1 cellular context compared by ENCODE assay signal in the genomic region with DNA sequence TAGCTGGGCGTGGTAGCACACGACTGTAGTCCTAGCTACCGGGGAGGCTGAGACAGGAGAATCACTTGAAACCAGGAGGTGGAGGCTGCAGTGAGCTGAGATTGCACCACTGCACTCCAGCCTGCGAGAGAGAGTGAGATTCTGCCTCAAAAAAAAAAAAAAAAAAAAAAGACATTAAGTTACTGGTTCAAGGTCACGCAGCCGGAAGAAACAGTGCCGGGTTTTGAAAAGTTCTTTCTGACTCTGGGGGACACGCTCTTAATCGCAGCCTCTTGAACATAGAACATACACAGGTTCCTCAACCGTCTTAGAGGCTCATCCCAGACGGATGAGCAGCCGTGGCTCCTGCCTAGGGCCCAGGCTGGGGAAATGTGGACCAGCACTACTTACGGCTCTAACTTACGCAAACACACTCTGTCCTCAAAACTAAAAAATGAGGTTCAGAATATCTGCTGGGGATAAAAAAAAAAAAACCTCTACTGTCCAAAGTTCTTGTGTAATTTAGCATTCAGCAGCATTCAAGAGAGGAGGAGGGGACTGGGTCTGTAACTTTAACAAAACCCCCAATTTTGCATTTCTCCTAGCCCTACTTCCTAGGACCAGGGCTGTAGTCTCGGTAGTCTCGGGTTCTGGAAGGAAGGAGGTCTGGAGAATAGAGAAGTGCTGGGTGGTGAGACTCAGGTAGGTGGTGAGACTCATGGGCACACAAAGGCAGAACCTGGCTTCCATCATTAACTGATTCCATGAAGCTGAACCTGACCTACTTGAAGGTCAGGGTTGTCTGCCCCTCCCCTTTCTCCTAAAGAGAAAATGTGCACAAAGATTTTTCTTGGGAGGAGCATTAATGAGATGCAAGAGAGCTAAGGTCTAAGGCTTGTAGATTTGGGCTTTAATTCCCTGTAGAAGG.
TF ChIP-seq lines count a peak whose summit lies in the region.

No MANE protein-coding gene starts in this region.

TF ChIP-seq in liver, 16 proteins besides CTCF, POLR2A, EP300 and RAD21:
- TF ChIP-seq, protein P1, sequence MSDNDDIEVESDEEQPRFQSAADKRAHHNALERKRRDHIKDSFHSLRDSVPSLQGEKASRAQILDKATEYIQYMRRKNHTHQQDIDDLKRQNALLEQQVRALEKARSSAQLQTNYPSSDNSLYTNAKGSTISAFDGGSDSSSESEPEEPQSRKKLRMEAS (IDR thresholded peaks at IDR 0.05) = no peak
- TF ChIP-seq SP1 (IDR thresholded peaks at IDR 0.05) (peak; percentile 62), EGR1 (IDR thresholded peaks at IDR 0.05; ENCODE audit: low read depth in 2 of 2) (no peak), NR2F2 (IDR thresholded peaks at IDR 0.05) (no peak), RXRA (IDR thresholded peaks at IDR 0.05) (peak in 1 of 2 donors; percentile 48), JUND (IDR thresholded peaks at IDR 0.05) (no peak), FOXA1 (IDR thresholded peaks at IDR 0.05) (no peak), HNF4G (IDR thresholded peaks at IDR 0.05) (peak; percentile 19), YY1 (IDR thresholded peaks at IDR 0.05) (no peak), HNF4A (conservative IDR thresholded peaks at IDR 0.05) (peak; percentile 57 to 72), FOXA2 (IDR thresholded peaks at IDR 0.05) (no peak), GABPA (IDR thresholded peaks at IDR 0.05 in 1 of 2, conservative IDR thresholded peaks at IDR 0.05 in 1 of 2) (no peak)
TF ChIP-seq in liver: peak in this region for 4.
